ENCODE assay signal across 8 cellular contexts in the genomic region with DNA sequence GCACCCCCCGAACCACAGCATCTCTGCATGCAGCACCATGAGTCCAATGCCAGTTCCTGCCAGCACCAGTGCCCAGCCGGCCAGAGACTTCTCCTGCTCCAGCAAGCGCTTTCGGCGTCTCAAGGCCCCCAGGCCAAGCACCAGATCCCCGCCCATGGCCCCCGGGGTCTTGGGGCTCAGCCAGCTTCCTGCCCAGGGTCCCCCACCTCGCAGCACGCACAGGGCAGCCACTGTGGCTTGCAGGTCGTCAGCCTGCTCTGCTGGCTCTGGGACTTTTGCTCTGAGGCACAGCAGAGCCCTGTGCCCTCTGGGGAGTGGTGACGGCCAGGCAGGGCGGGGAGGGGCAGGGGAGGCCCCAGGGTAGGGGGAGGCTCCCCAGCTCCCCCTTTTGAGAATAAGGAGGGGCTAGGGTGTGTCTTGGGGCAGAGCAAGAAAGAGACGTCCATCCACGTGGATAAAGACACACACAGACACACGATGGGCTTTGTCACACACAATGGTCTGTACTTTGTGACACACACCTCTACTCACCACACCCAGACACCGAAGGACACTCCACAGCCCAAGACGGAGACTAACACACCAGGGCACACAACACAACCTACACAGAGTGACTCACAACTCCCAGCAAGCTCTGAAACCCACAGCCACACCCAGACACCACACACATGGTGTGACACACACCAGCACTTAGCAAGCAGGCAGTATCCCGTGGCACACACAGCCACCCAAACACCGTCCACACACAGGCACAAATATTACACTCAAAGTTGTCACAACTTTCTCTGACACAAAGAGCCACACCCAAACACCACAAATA. TPM values are rescaled to one million over a fixed set of nuclear protein-coding genes. Genes with fewer than 3 reads are reported as not detected.
DNase-seq lines count a peak whose midpoint lies in the region; ATAC-seq and TF ChIP-seq lines count a peak whose summit lies in the region.

Gene KCNN4, minus strand, starts transcription at position 268 of the 820 bp plus-strand sequence. Its CDS starts 112 bp downstream, at position 156.

- H3K36me3 ChIP-seq in SU-DHL-6 (ENCODE audit: low read length) (no peaks in the 10 kb centered on the region), tibial artery (no peaks in the 10 kb centered on the region)

- H3K27me3 ChIP-seq in SU-DHL-6 (ENCODE audit: low read length) (no peaks in the 10 kb centered on the region), mononuclear cell (ENCODE audit: insufficient read depth, low read length) (no peaks in the 10 kb centered on the region), tibial artery (peaks cover 0 to 43% of the 10 kb centered on the region in 2 donors)

- peak within 1 kb of the TSS; percentile 95 for H3K27ac Mint-ChIP-seq in activated naive CD8-positive, alpha-beta T cell

- H3K9me3 Mint-ChIP-seq in activated naive CD8-positive, alpha-beta T cell (ENCODE audit: low read depth) = no peaks in the 10 kb centered on the region

- DNase-seq in AML-193 (lab: John Stamatoyannopoulos, UW) = peak; percentile 43 to 46
- DNase-seq in H4 (ENCODE audit: low spot score) = peak; percentile 76
- DNase-seq in tibial artery = no peak
- no peak for DNase-seq in NCI-H2107 (lab: John Stamatoyannopoulos, UW)

- H3K4me3 ChIP-seq in SU-DHL-6 (ENCODE audit: insufficient read depth, low read length, poor library complexity, severe bottlenecking) (peak within 1 kb of the TSS; percentile 85), mononuclear cell (ENCODE audit: low read length) (peak within 1 kb of the TSS; percentile 42), tibial artery (peak within 1 kb of the TSS; percentile 5 to 22)

- H3K27ac ChIP-seq in SU-DHL-6 (ENCODE audit: low read depth, low read length) = peak within 1 kb of the TSS; percentile 97
- peak within 1 kb of the TSS in 1 of 2 donors; percentile 32 for H3K27ac ChIP-seq in tibial artery

- H3K4me3 Mint-ChIP-seq in activated naive CD8-positive, alpha-beta T cell = peak within 1 kb of the TSS; percentile 88

- peak within 1 kb of the TSS; percentile 79 for H3K9ac ChIP-seq in SU-DHL-6 (ENCODE audit: low read length)

- no peaks in the 10 kb centered on the region for H4K20me1 ChIP-seq in SU-DHL-6 (ENCODE audit: low read depth, low read length)

- peaks cover 78% of the 10 kb centered on the region for H3K4me1 Mint-ChIP-seq in activated naive CD8-positive, alpha-beta T cell (ENCODE audit: low read depth)

- H3K9me3 ChIP-seq in SU-DHL-6 (ENCODE audit: insufficient read depth, low read length) (no peaks in the 10 kb centered on the region), mononuclear cell (ENCODE audit: low read depth, low read length) (no peaks in the 10 kb centered on the region), tibial artery (no peaks in the 10 kb centered on the region)

- peaks cover 46% of the 10 kb centered on the region for H3F3A ChIP-seq in SU-DHL-6 (ENCODE audit: insufficient read depth)

- no peaks in the 10 kb centered on the region for H3K9me2 ChIP-seq in SU-DHL-6 (replicated peaks; ENCODE audit: insufficient read depth, low read length)

- no peaks in the 10 kb centered on the region for H3K27me3 Mint-ChIP-seq in activated naive CD8-positive, alpha-beta T cell

- H3K79me2 ChIP-seq in SU-DHL-6 (ENCODE audit: insufficient read depth, low read length) = peaks cover 48% of the 10 kb centered on the region

- intact Hi-C loops in tibial artery (cut with DNase I; ENCODE audit: low total_unique reads) = no loop called here

- peaks cover 4% of the 10 kb centered on the region for H3K36me3 Mint-ChIP-seq in activated naive CD8-positive, alpha-beta T cell

- peak within 1 kb of the TSS; percentile 20 for H2AFZ ChIP-seq in SU-DHL-6 (ENCODE audit: low read depth, low read length, severe bottlenecking)

- no peak for TF ChIP-seq CTCF in SU-DHL-6 (IDR thresholded peaks at IDR 0.05; ENCODE audit: insufficient read depth, low read length, poor library complexity, severe bottlenecking)
- TF ChIP-seq CTCF in tibial artery (IDR thresholded peaks at IDR 0.05) = no peak

- peak within 1 kb of the TSS; percentile 96 for H3K4me2 ChIP-seq in SU-DHL-6 (ENCODE audit: low read depth, low read length, poor library complexity, severe bottlenecking)

- ATAC-seq in GM21515 (IDR thresholded peaks at IDR 0.05; ENCODE audit: unreplicated experiment) = no peak

- H3K4me1 ChIP-seq in mononuclear cell (ENCODE audit: insufficient read depth, low read length) (peaks cover 85% of the 10 kb centered on the region), tibial artery (peaks cover 0 to 39% (median 10%) of the 10 kb centered on the region in 4 donors)

RNA-seq across cellular contexts. Expression of gene KCNN4, which starts in this region (rescaled TPM):
- total RNA-seq in H4 (2014; rRNA removed; shearing (Covaris generic)) = 1.2 and 3.1 TPM in 2 replicates
- total RNA-seq in mononuclear cell = 9.9 TPM

Comparison
In these comparisons a context has a peak if more than half of its experiments do, and no peak if none do; other contexts are left out.
1. DNase-seq: peak in AML-193 (2 of 2) and H4 (single experiment); none in tibial artery (0 of 2) and NCI-H2107 (single experiment).
2. H3K4me3 ChIP-seq: peak in every context shown above with its lines; median percentile 85 in SU-DHL-6; 42 in mononuclear cell; 14 in tibial artery.